13 cellular contexts compared by ENCODE assay signal in genomic region chr7:138458576-138459234, GRCh38. TPM values are rescaled to one million over a fixed set of nuclear protein-coding genes. Genes with fewer than 3 reads are reported as not detected.
DNase-seq lines count a peak whose midpoint lies in the region; ATAC-seq lines count a peak whose summit lies in the region.
"Had no signal": no experiment of that assay in that cellular context is flagged by ENCODE, and none has a peak within 500 bp of the region (broad histone marks: within the 10 kb centered on the region; RNA-seq: fewer than 3 reads in every experiment).

No MANE protein-coding gene starts in this region.

- H3K9ac ChIP-seq in iPS-18a (ENCODE audit: low read length) (peak overlapping the region; percentile 95), trophoblast cell (ENCODE audit: low read length) (no peak overlapping the region)

- H4K12ac ChIP-seq in trophoblast cell (ENCODE audit: low read depth, low read length), result no peak overlapping the region

- CTCF ChIA-PET in activated naive CD4-positive, alpha-beta T cell treated with anti-CD3 and anti-CD28 coated beads for 36 hours (lab: Charles Lee), result no interaction called here

- H3K4me2 ChIP-seq in trophoblast cell (ENCODE audit: low read length), result no peak overlapping the region

- intact Hi-C loops in activated naive CD4-positive, alpha-beta T cell treated with anti-CD3 and anti-CD28 coated beads for 36 hours (cut with micrococcal nuclease), result loop anchor here (1.0 kb wide), 2 partner anchors 456 to 882 kb away; partner anchors contain the start of gene CREB3L2
- intact Hi-C loops in activated T-helper 1 cell treated with anti-CD3 and anti-CD28 coated beads, Interleukin-12 subunit alpha, Interleukin-12 subunit beta, Interleukin-2, Interleukin-4 antibody, amounts not matched to agents 30 ng/mL and 10 ng/mL and 1 ng/mL, durations not matched to agents 14 hours and 24 hours and 36 hours (cut with micrococcal nuclease), result no loop called here

- no peak overlapping the region for H2AK5ac ChIP-seq in trophoblast cell (ENCODE audit: low read length)

- no peak overlapping the region for H4K8ac ChIP-seq in trophoblast cell (ENCODE audit: low read depth, low read length)

- WGBS in trophoblast cell (ENCODE audit: extremely low coverage, insufficient coverage, insufficient read length), result no CpG with 5 or more reads among the region's 13 CpGs

- H3K27me3 ChIP-seq in iPS-18a (ENCODE audit: control insufficient read depth, insufficient read depth, low read length), result no peaks in the 10 kb centered on the region
- no peaks in the 10 kb centered on the region for H3K27me3 ChIP-seq in trophoblast cell (ENCODE audit: insufficient read depth, low read length)
- H3K27me3 ChIP-seq: esophagus muscularis mucosa had no signal

- no peaks in the 10 kb centered on the region for H3K9me3 ChIP-seq in iPS-18a (ENCODE audit: control insufficient read depth, low read depth, low read length)
- H3K9me3 ChIP-seq in trophoblast cell (ENCODE audit: insufficient read depth, low read depth, low read length), result peaks cover 2% of the 10 kb centered on the region
- H3K9me3 ChIP-seq: esophagus muscularis mucosa had no signal

- no peak overlapping the region for H2BK12ac ChIP-seq in trophoblast cell (ENCODE audit: low read length)

- H3K23ac ChIP-seq in trophoblast cell (ENCODE audit: low read length), result no peak overlapping the region

- peak overlapping the region; percentile 72 for H3K27ac ChIP-seq in iPS-18a (ENCODE audit: low read length)
- no peak overlapping the region for H3K27ac ChIP-seq in trophoblast cell (ENCODE audit: low read depth, low read length)
- H3K27ac ChIP-seq: RWPE1 had no signal

- H3K27me3 Mint-ChIP-seq in activated naive CD4-positive, alpha-beta T cell treated with anti-CD3 and anti-CD28 coated beads for 36 hours (ENCODE audit: low read depth), result no peaks in the 10 kb centered on the region
- no peaks in the 10 kb centered on the region for H3K27me3 Mint-ChIP-seq in activated T-helper 1 cell treated with anti-CD3 and anti-CD28 coated beads, Interleukin-12 subunit alpha, Interleukin-12 subunit beta, Interleukin-2, Interleukin-4 antibody, amounts not matched to agents 30 ng/mL and 10 ng/mL and 1 ng/mL, durations not matched to agents 14 hours and 24 hours and 36 hours (ENCODE audit: insufficient read depth)
- H3K27me3 Mint-ChIP-seq: activated CD4-positive, alpha-beta memory T cell treated with anti-CD3 and anti-CD28 coated beads for 36 hours had no signal

- H4K91ac ChIP-seq in trophoblast cell (ENCODE audit: low read depth, low read length), result no peak overlapping the region

- peak overlapping the region; percentile 31 for H2BK120ac ChIP-seq in trophoblast cell (ENCODE audit: insufficient read depth, low read length, poor library complexity)

- peaks cover 6% of the 10 kb centered on the region for H3K36me3 ChIP-seq in iPS-18a (ENCODE audit: control insufficient read depth, low read depth, low read length)
- peaks cover 7% of the 10 kb centered on the region in 2 experiments for H3K36me3 ChIP-seq in trophoblast cell (ENCODE audit: control insufficient read depth in 1 of 2, insufficient read depth in 2 of 2, low read length in 2 of 2)
- H3K36me3 ChIP-seq: esophagus muscularis mucosa had no signal

- no peak overlapping the region for H2AFZ ChIP-seq in trophoblast cell (ENCODE audit: insufficient read depth, low read length, poor library complexity)

- H3K4me3 Mint-ChIP-seq in activated naive CD4-positive, alpha-beta T cell treated with anti-CD3 and anti-CD28 coated beads for 36 hours, result peak overlapping the region; percentile 18
- H3K4me3 Mint-ChIP-seq in activated T-helper 1 cell treated with anti-CD3 and anti-CD28 coated beads, Interleukin-12 subunit alpha, Interleukin-12 subunit beta, Interleukin-2, Interleukin-4 antibody, amounts not matched to agents 30 ng/mL and 10 ng/mL and 1 ng/mL, durations not matched to agents 14 hours and 24 hours and 36 hours, result peak overlapping the region; percentile 5

- no peak for DNase-seq in activated naive CD4-positive, alpha-beta T cell treated with anti-CD3 and anti-CD28 coated beads for 36 hours
- DNase-seq in activated naive CD4-positive, alpha-beta T cell treated with anti-CD3 and anti-CD28 coated beads, Interleukin-2, amount 50 U/mL, for 72 hours (ENCODE audit: low spot score in 2 of 2), result no peak
- DNase-seq in activated T-helper 1 cell treated with anti-CD3 and anti-CD28 coated beads, Interleukin-12 subunit alpha, Interleukin-12 subunit beta, Interleukin-2, Interleukin-4 antibody, amounts not matched to agents 30 ng/mL and 10 ng/mL and 1 ng/mL, durations not matched to agents 14 hours and 24 hours and 36 hours (ENCODE audit: low spot score), result no peak
- no peak for DNase-seq in trophoblast cell
- DNase-seq in NK-92 (lab: John Stamatoyannopoulos, UW; ENCODE audit: unreplicated experiment), result no peak
- DNase-seq in DMS 273 treated with DMSO at 0.1 percent for 48 hours (lab: John Stamatoyannopoulos, UW), result no peak
- DNase-seq: activated CD4-positive, alpha-beta memory T cell treated with anti-CD3 and anti-CD28 coated beads for 36 hours; NCI-H1105 treated with DMSO at 0.1 percent for 48 hours; stimulated activated CD4-positive, alpha-beta T cell treated with anti-CD3 and anti-CD28 coated beads, Interleukin-1b, Interleukin-23, amount 100 ng/mL, for 48 hours had no signal

- no peak overlapping the region for H3K4ac ChIP-seq in trophoblast cell (ENCODE audit: low read depth, low read length)

- no peak overlapping the region for H3K14ac ChIP-seq in trophoblast cell (ENCODE audit: low read length)

- peaks cover 7% of the 10 kb centered on the region for H3K36me3 Mint-ChIP-seq in activated naive CD4-positive, alpha-beta T cell treated with anti-CD3 and anti-CD28 coated beads for 36 hours (ENCODE audit: low read depth)
- H3K36me3 Mint-ChIP-seq in activated naive CD4-positive, alpha-beta T cell treated with anti-CD3 and anti-CD28 coated beads, Interleukin-2, amount 50 U/mL, for 72 hours, result peaks cover 11 to 13% of the 10 kb centered on the region in 2 donors
- peaks cover 8% of the 10 kb centered on the region for H3K36me3 Mint-ChIP-seq in activated T-helper 1 cell treated with anti-CD3 and anti-CD28 coated beads, Interleukin-12 subunit alpha, Interleukin-12 subunit beta, Interleukin-2, Interleukin-4 antibody, amounts not matched to agents 30 ng/mL and 10 ng/mL and 1 ng/mL, durations not matched to agents 14 hours and 24 hours and 36 hours (ENCODE audit: low read depth)

- H3K4me1 ChIP-seq in iPS-18a (ENCODE audit: control insufficient read depth, low read depth, low read length) (peaks cover 15% of the 10 kb centered on the region), trophoblast cell (ENCODE audit: control insufficient read depth in 1 of 2, insufficient read depth in 2 of 2, low read length in 2 of 2) (peaks cover 8 to 9% of the 10 kb centered on the region in 2 experiments)

- no peak overlapping the region for H3K18ac ChIP-seq in trophoblast cell (ENCODE audit: low read length)

- H3K4me3 ChIP-seq in iPS-18a (ENCODE audit: low read length) (peak overlapping the region; percentile 90), trophoblast cell (ENCODE audit: low read depth, low read length) (no peak overlapping the region)

- ATAC-seq in activated naive CD4-positive, alpha-beta T cell treated with anti-CD3 and anti-CD28 coated beads, Interleukin-2, amount 50 U/mL, for 72 hours, result no peak
- no peak for ATAC-seq in HG03432 (IDR thresholded peaks at IDR 0.05; ENCODE audit: unreplicated experiment)

- no peak overlapping the region for H3K27ac Mint-ChIP-seq in activated naive CD4-positive, alpha-beta T cell treated with anti-CD3 and anti-CD28 coated beads for 36 hours
- no peak overlapping the region for H3K27ac Mint-ChIP-seq in activated naive CD4-positive, alpha-beta T cell treated with anti-CD3 and anti-CD28 coated beads, Interleukin-2, amount 50 U/mL, for 72 hours
- H3K27ac Mint-ChIP-seq in activated T-helper 1 cell treated with anti-CD3 and anti-CD28 coated beads, Interleukin-12 subunit alpha, Interleukin-12 subunit beta, Interleukin-2, Interleukin-4 antibody, amounts not matched to agents 30 ng/mL and 10 ng/mL and 1 ng/mL, durations not matched to agents 14 hours and 24 hours and 36 hours, result no peak overlapping the region

- peaks cover 22% of the 10 kb centered on the region for H3K79me2 ChIP-seq in trophoblast cell (ENCODE audit: control insufficient read depth, insufficient read depth, low read length, poor library complexity)

- peaks cover 19% of the 10 kb centered on the region for H3K4me1 Mint-ChIP-seq in activated naive CD4-positive, alpha-beta T cell treated with anti-CD3 and anti-CD28 coated beads for 36 hours (ENCODE audit: low read depth)
- H3K4me1 Mint-ChIP-seq in activated T-helper 1 cell treated with anti-CD3 and anti-CD28 coated beads, Interleukin-12 subunit alpha, Interleukin-12 subunit beta, Interleukin-2, Interleukin-4 antibody, amounts not matched to agents 30 ng/mL and 10 ng/mL and 1 ng/mL, durations not matched to agents 14 hours and 24 hours and 36 hours (ENCODE audit: low read depth), result peaks cover 26% of the 10 kb centered on the region

- H3K9me3 Mint-ChIP-seq in activated naive CD4-positive, alpha-beta T cell treated with anti-CD3 and anti-CD28 coated beads for 36 hours, result no peaks in the 10 kb centered on the region
- H3K9me3 Mint-ChIP-seq in activated naive CD4-positive, alpha-beta T cell treated with anti-CD3 and anti-CD28 coated beads, Interleukin-2, amount 50 U/mL, for 72 hours, result peaks cover 0 to 4% of the 10 kb centered on the region in 2 donors
- no peaks in the 10 kb centered on the region for H3K9me3 Mint-ChIP-seq in activated T-helper 1 cell treated with anti-CD3 and anti-CD28 coated beads, Interleukin-12 subunit alpha, Interleukin-12 subunit beta, Interleukin-2, Interleukin-4 antibody, amounts not matched to agents 30 ng/mL and 10 ng/mL and 1 ng/mL, durations not matched to agents 14 hours and 24 hours and 36 hours
- H3K9me3 Mint-ChIP-seq: activated CD4-positive, alpha-beta memory T cell treated with anti-CD3 and anti-CD28 coated beads for 36 hours had no signal

- no peak overlapping the region for H2BK5ac ChIP-seq in trophoblast cell (ENCODE audit: low read depth, low read length, poor library complexity)

- peaks cover 11% of the 10 kb centered on the region for H3K79me1 ChIP-seq in trophoblast cell (ENCODE audit: low read length)

RNA-seq across cellular contexts. Expression of gene TRIM24, which starts 1.4 kb away (rescaled TPM):
- total RNA-seq in activated naive CD4-positive, alpha-beta T cell treated with anti-CD3 and anti-CD28 coated beads for 36 hours, result 10 to 100 TPM; 11.6 to 12.3 TPM
- 10 to 100 TPM; 14.3 to 15.4 TPM for total RNA-seq in activated naive CD4-positive, alpha-beta T cell treated with anti-CD3 and anti-CD28 coated beads, Interleukin-2, amount 50 U/mL, for 72 hours
- total RNA-seq in activated T-helper 1 cell treated with anti-CD3 and anti-CD28 coated beads, Interleukin-12 subunit alpha, Interleukin-12 subunit beta, Interleukin-2, Interleukin-4 antibody, amounts not matched to agents 30 ng/mL and 10 ng/mL and 1 ng/mL, durations not matched to agents 14 hours and 24 hours and 36 hours, result 15.7 and 17.1 TPM in 2 replicates
- 111 and 117 TPM in 2 replicates for polyA plus RNA-seq in trophoblast cell (2013)
